ENCODE assay signal across 28 cellular contexts in the genomic region with DNA sequence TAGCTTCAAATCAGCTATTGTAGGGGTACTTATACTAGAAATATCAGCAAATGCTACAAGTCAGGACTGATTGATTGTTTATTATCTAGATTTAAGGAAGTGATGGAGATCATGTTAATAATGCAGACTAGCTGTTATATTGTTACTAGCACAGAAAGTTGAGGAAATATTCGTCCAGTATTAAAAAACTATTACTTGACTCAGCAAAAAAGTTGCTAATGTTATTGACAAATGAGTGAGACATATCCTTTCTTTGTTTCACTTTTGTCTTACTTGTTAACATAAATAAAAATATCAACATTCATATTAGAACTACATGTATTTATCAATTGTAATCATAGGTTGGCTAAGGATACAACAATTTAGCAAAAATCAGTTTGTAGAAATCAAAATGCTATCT.
"Had no signal": no experiment of that assay in that cellular context is flagged by ENCODE, and none has a peak within 500 bp of the region (broad histone marks: within the 10 kb centered on the region; RNA-seq: fewer than 3 reads in every experiment).

No MANE protein-coding gene starts in this region.

- H3K27me3 ChIP-seq: neural progenitor cell, ovary, spleen, suprapubic skin, testis, tibial artery, transverse colon, upper lobe of right lung, uterus had no signal

- H3K4me2 ChIP-seq: neural progenitor cell, smooth muscle cell had no signal

- H3K79me2 ChIP-seq: parathyroid adenoma had no signal

- H3K9me3 ChIP-seq: ovary, psoas muscle, spleen, suprapubic skin, testis, tibial artery, transverse colon, upper lobe of right lung, uterus had no signal

- H3K4me3 ChIP-seq: neural progenitor cell, ovary, psoas muscle, skin epidermis, smooth muscle cell, spleen, suprapubic skin, testis, tibial artery, transverse colon, upper lobe of right lung, uterus had no signal

- ATAC-seq: natural killer cell; psoas muscle; right cardiac atrium; sciatic nerve; stimulated activated memory B cell treated with anti-CD40 and anti-IgM and Interleukin-4, amounts not matched to agents 10 μg/mL and 1 μg/mL and 100 μg/mL, for 72 hours; stimulated activated naive CD8-positive, alpha-beta T cell treated with anti-CD3 and anti-CD28 coated beads, Interleukin-15, amount 100 ng/mL, for 72 hours; stimulated activated naive CD8-positive, alpha-beta T cell treated with anti-CD3 and anti-CD28 coated beads, Interleukin-15, Interleukin-2, amounts not matched to agents 100 U/mL and 50 U/mL, for 24 hours; upper lobe of right lung had no signal

- H3K9ac ChIP-seq: neural progenitor cell, parathyroid adenoma had no signal

- H3K36me3 ChIP-seq: neural progenitor cell, ovary, spleen, suprapubic skin, tibial artery, transverse colon, upper lobe of right lung, uterus had no signal

- H3K27ac ChIP-seq: neural progenitor cell, ovary, parathyroid adenoma, psoas muscle, skin epidermis, spleen, suprapubic skin, testis, tibial artery, transverse colon, upper lobe of right lung, uterus had no signal

- DNase-seq: natural killer cell; occipital lobe; ovary; posterior cingulate gyrus; psoas muscle; right cardiac atrium; spleen; stimulated activated CD4-positive, alpha-beta T cell treated with anti-CD3 and anti-CD28 coated beads, Interleukin-12 subunit alpha, Interleukin-12 subunit beta, amount 100 ng/mL, for 4 hours; stimulated activated CD4-positive, alpha-beta T cell treated with anti-CD3 and anti-CD28 coated beads, Interleukin-1b, Interleukin-23, amount 100 ng/mL, for 48 hours; stimulated activated CD4-positive, alpha-beta T cell treated with anti-CD3 and anti-CD28 coated beads, Interleukin-4, amount 100 ng/mL, for 1 hour; stimulated activated CD4-positive, alpha-beta T cell treated with anti-CD3 and anti-CD28 coated beads, Interleukin-4, amount 100 ng/mL, for 4 hours; stimulated activated CD8-positive, alpha-beta memory T cell treated with anti-CD3 and anti-CD28 coated beads, Interleukin-4, amount 100 ng/mL, for 48 hours; stimulated activated naive CD4-positive, alpha-beta T cell; stimulated activated naive CD8-positive, alpha-beta T cell treated with anti-CD3 and anti-CD28 coated beads, Interleukin-15, amount 100 ng/mL, for 72 hours; stimulated activated naive CD8-positive, alpha-beta T cell treated with anti-CD3 and anti-CD28 coated beads, Interleukin-15, Interleukin-2, amounts not matched to agents 100 U/mL and 50 U/mL, for 24 hours; substantia nigra; testis; tibial artery; transverse colon; upper lobe of right lung; uterus had no signal

- H3K4me1 ChIP-seq: neural progenitor cell, parathyroid adenoma, psoas muscle, spleen, suprapubic skin, testis, tibial artery, transverse colon, upper lobe of right lung, uterus had no signal

- H2AFZ ChIP-seq: neural progenitor cell, parathyroid adenoma had no signal
